39 cellular contexts compared by ENCODE assay signal in the genomic region with DNA sequence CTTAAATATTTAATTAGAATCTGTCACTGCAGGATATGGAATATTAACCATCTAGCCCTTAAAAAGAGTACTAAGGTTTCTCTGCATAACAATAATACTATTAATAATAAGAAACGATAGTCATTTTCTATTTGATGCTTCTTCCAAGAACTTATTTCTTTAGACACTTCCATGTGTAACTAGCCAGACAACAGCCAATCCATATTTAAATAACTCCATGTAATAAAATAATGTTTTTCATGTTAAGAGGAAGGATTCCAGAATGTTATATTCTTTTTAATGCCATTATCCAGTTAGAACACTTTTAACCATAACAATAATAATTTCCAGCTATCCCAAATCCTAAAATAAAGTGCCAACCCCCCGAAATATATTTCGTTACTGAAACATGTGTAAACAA.
"Had no signal": no experiment of that assay in that cellular context is flagged by ENCODE, and none has a peak within 500 bp of the region (broad histone marks: within the 10 kb centered on the region; RNA-seq: fewer than 3 reads in every experiment).

No MANE protein-coding gene starts in this region.

- FAIRE-seq: astrocyte, bronchial epithelial cell had no signal

- H3K27me3 ChIP-seq: adrenal gland, ascending aorta, body of pancreas, brain microvascular endothelial cell, breast epithelium, cardiac muscle cell had no signal

- DNase-seq: activated effector memory CD4-positive, alpha-beta T cell treated with anti-CD3 and anti-CD28 coated beads, Interleukin-2, amount 50 U/mL, for 16 hours; activated effector memory CD4-positive, alpha-beta T cell treated with Interleukin-2 at 50 U/mL for 16 hours; activated gamma-delta T cell; activated gamma-delta T cell treated with Interleukin-2 at 50 U/mL for 16 hours; activated naive CD4-positive, alpha-beta T cell; activated naive CD4-positive, alpha-beta T cell treated with anti-CD3 and anti-CD28 coated beads for 36 hours; activated naive CD4-positive, alpha-beta T cell treated with anti-CD3 and anti-CD28 coated beads, Interleukin-2, amount 10 ng/mL, durations not matched to agents 7 days and 5 days; activated naive CD4-positive, alpha-beta T cell treated with anti-CD3 and anti-CD28 coated beads, Interleukin-2, amount 50 U/mL, for 16 hours; activated naive CD4-positive, alpha-beta T cell treated with Interleukin-2 at 50 U/mL for 16 hours; activated naive CD8-positive, alpha-beta T cell treated with anti-CD3 and anti-CD28 coated beads for 36 hours; activated naive CD8-positive, alpha-beta T cell treated with anti-CD3 and anti-CD28 coated beads, Interleukin-2, amount 10 ng/mL, durations not matched to agents 7 days and 5 days; activated naive CD8-positive, alpha-beta T cell treated with anti-CD3 and anti-CD28 coated beads, Interleukin-2, amount 50 U/mL, for 24 hours; activated T-cell treated with anti-CD3 and anti-CD28 coated beads, Interleukin-2, amount 50 U/mL, for 24 hours; activated T-cell treated with anti-CD3 and anti-CD28 coated beads, Interleukin-2, amount 50 U/mL, for 4 hours; activated T-cell treated with anti-CD3 and anti-CD28 coated beads, Interleukin-2, amount 50 U/mL, for 48 hours; activated T-cell treated with anti-CD3 and anti-CD28 coated beads, Interleukin-2, amount 50 U/mL, for 72 hours; adrenal gland; amniotic stem cell; amygdala; anterior cingulate cortex; aorta; brain microvascular endothelial cell; caudate nucleus; central memory CD4-positive, alpha-beta T cell; cerebellar nuclear complex had no signal

- H3K27ac ChIP-seq: adrenal gland, ascending aorta, body of pancreas, brain microvascular endothelial cell, breast epithelium, cardiac muscle cell had no signal

- H3K9me3 Mint-ChIP-seq: activated naive CD4-positive, alpha-beta T cell treated with anti-CD3 and anti-CD28 coated beads for 36 hours; activated naive CD4-positive, alpha-beta T cell treated with anti-CD3 and anti-CD28 coated beads, Interleukin-2, amount 10 ng/mL, durations not matched to agents 7 days and 5 days; activated naive CD4-positive, alpha-beta T cell treated with anti-CD3 and anti-CD28 coated beads, Interleukin-2, amount 50 U/mL, for 24 hours; activated naive CD4-positive, alpha-beta T cell treated with anti-CD3 and anti-CD28 coated beads, Interleukin-2, amount 50 U/mL, for 72 hours; activated naive CD8-positive, alpha-beta T cell treated with anti-CD3 and anti-CD28 coated beads for 36 hours; activated naive CD8-positive, alpha-beta T cell treated with anti-CD3 and anti-CD28 coated beads, Interleukin-2, amount 10 ng/mL, durations not matched to agents 7 days and 5 days; activated T-cell treated with anti-CD3 and anti-CD28 coated beads, Interleukin-2, amount 50 U/mL, for 24 hours; activated T-helper 1 cell treated with anti-CD3 and anti-CD28 coated beads, Interleukin-12 subunit alpha, Interleukin-12 subunit beta, Interleukin-2, Interleukin-4 antibody, amounts not matched to agents 30 ng/mL and 10 ng/mL and 1 ng/mL, durations not matched to agents 14 hours and 24 hours and 36 hours; activated T-helper 17 cell treated with anti-CD3 and anti-CD28 coated beads, Interleukin-2, amount 50 U/mL, for 72 hours; activated T-helper 2 cell treated with anti-CD3 and anti-CD28 coated beads, Interferon-gamma antibody, Interleukin-2, Interleukin-4, amounts not matched to agents 10 μg/mL and 5 μg/mL and 100 μg/mL, durations not matched to agents 14 hours and 24 hours and 36 hours; brain; central memory CD8-positive, alpha-beta T cell had no signal

- H3K9me3 ChIP-seq: adrenal gland, ascending aorta, body of pancreas, breast epithelium had no signal

- H3K4me3 ChIP-seq: adrenal gland, ascending aorta, body of pancreas, breast epithelium, cardiac muscle cell had no signal

- H3K27ac Mint-ChIP-seq: activated naive CD4-positive, alpha-beta T cell treated with anti-CD3 and anti-CD28 coated beads for 36 hours; activated naive CD4-positive, alpha-beta T cell treated with anti-CD3 and anti-CD28 coated beads, Interleukin-2, amount 10 ng/mL, durations not matched to agents 7 days and 5 days; activated naive CD4-positive, alpha-beta T cell treated with anti-CD3 and anti-CD28 coated beads, Interleukin-2, amount 50 U/mL, for 24 hours; activated naive CD4-positive, alpha-beta T cell treated with anti-CD3 and anti-CD28 coated beads, Interleukin-2, amount 50 U/mL, for 72 hours; activated naive CD8-positive, alpha-beta T cell; activated naive CD8-positive, alpha-beta T cell treated with anti-CD3 and anti-CD28 coated beads for 36 hours; activated naive CD8-positive, alpha-beta T cell treated with anti-CD3 and anti-CD28 coated beads, Interleukin-2, amount 10 ng/mL, durations not matched to agents 7 days and 5 days; activated naive CD8-positive, alpha-beta T cell treated with anti-CD3 and anti-CD28 coated beads, Interleukin-2, amount 50 U/mL, for 24 hours; activated T-cell treated with anti-CD3 and anti-CD28 coated beads, Interleukin-2, amount 50 U/mL, for 24 hours; activated T-cell treated with anti-CD3 and anti-CD28 coated beads, Interleukin-2, amount 50 U/mL, for 72 hours; activated T-helper 1 cell treated with anti-CD3 and anti-CD28 coated beads, Interleukin-12 subunit alpha, Interleukin-12 subunit beta, Interleukin-2, Interleukin-4 antibody, amounts not matched to agents 30 ng/mL and 10 ng/mL and 1 ng/mL, durations not matched to agents 14 hours and 24 hours and 36 hours; activated T-helper 17 cell treated with anti-CD3 and anti-CD28 coated beads, Interleukin-2, amount 50 U/mL, for 72 hours; activated T-helper 2 cell treated with anti-CD3 and anti-CD28 coated beads, Interferon-gamma antibody, Interleukin-2, Interleukin-4, amounts not matched to agents 10 μg/mL and 5 μg/mL and 100 μg/mL, durations not matched to agents 14 hours and 24 hours and 36 hours; brain had no signal

- H3K4me1 Mint-ChIP-seq: activated naive CD4-positive, alpha-beta T cell treated with anti-CD3 and anti-CD28 coated beads, Interleukin-2, amount 10 ng/mL, durations not matched to agents 7 days and 5 days; activated naive CD4-positive, alpha-beta T cell treated with anti-CD3 and anti-CD28 coated beads, Interleukin-2, amount 50 U/mL, for 24 hours; activated naive CD8-positive, alpha-beta T cell treated with anti-CD3 and anti-CD28 coated beads for 36 hours; activated naive CD8-positive, alpha-beta T cell treated with anti-CD3 and anti-CD28 coated beads, Interleukin-2, amount 10 ng/mL, durations not matched to agents 7 days and 5 days; activated naive CD8-positive, alpha-beta T cell treated with anti-CD3 and anti-CD28 coated beads, Interleukin-2, amount 50 U/mL, for 24 hours; activated T-helper 17 cell treated with anti-CD3 and anti-CD28 coated beads, Interleukin-2, amount 50 U/mL, for 72 hours; central memory CD8-positive, alpha-beta T cell had no signal

- ATAC-seq: activated naive CD4-positive, alpha-beta T cell treated with anti-CD3 and anti-CD28 coated beads, Interleukin-2, amount 50 U/mL, for 72 hours; activated naive CD8-positive, alpha-beta T cell treated with anti-CD3 and anti-CD28 coated beads, Interleukin-2, amount 50 U/mL, for 24 hours; activated T-cell treated with anti-CD3 and anti-CD28 coated beads, Interleukin-2, amount 50 U/mL, for 4 hours; activated T-cell treated with anti-CD3 and anti-CD28 coated beads, Interleukin-2, amount 50 U/mL, for 72 hours; activated T-helper 17 cell treated with anti-CD3 and anti-CD28 coated beads, Interleukin-2, amount 50 U/mL, for 72 hours had no signal

- H3K27me3 Mint-ChIP-seq: brain had no signal

- H3K4me3 Mint-ChIP-seq: activated naive CD4-positive, alpha-beta T cell treated with anti-CD3 and anti-CD28 coated beads for 36 hours; activated naive CD4-positive, alpha-beta T cell treated with anti-CD3 and anti-CD28 coated beads, Interleukin-2, amount 10 ng/mL, durations not matched to agents 7 days and 5 days; activated naive CD4-positive, alpha-beta T cell treated with anti-CD3 and anti-CD28 coated beads, Interleukin-2, amount 50 U/mL, for 24 hours; activated naive CD8-positive, alpha-beta T cell; activated naive CD8-positive, alpha-beta T cell treated with anti-CD3 and anti-CD28 coated beads for 36 hours; activated naive CD8-positive, alpha-beta T cell treated with anti-CD3 and anti-CD28 coated beads, Interleukin-2, amount 10 ng/mL, durations not matched to agents 7 days and 5 days; activated naive CD8-positive, alpha-beta T cell treated with anti-CD3 and anti-CD28 coated beads, Interleukin-2, amount 50 U/mL, for 24 hours; activated T-cell treated with anti-CD3 and anti-CD28 coated beads, Interleukin-2, amount 50 U/mL, for 24 hours; activated T-cell treated with anti-CD3 and anti-CD28 coated beads, Interleukin-2, amount 50 U/mL, for 4 hours; activated T-cell treated with anti-CD3 and anti-CD28 coated beads, Interleukin-2, amount 50 U/mL, for 72 hours; activated T-helper 1 cell treated with anti-CD3 and anti-CD28 coated beads, Interleukin-12 subunit alpha, Interleukin-12 subunit beta, Interleukin-2, Interleukin-4 antibody, amounts not matched to agents 30 ng/mL and 10 ng/mL and 1 ng/mL, durations not matched to agents 14 hours and 24 hours and 36 hours; activated T-helper 17 cell treated with anti-CD3 and anti-CD28 coated beads, Interleukin-2, amount 50 U/mL, for 72 hours; brain; central memory CD8-positive, alpha-beta T cell had no signal

- H3K36me3 ChIP-seq: adrenal gland, brain microvascular endothelial cell, breast epithelium, cardiac muscle cell had no signal

- H3K4me1 ChIP-seq: adrenal gland, ascending aorta, body of pancreas, breast epithelium had no signal

- H3K36me3 Mint-ChIP-seq: activated naive CD4-positive, alpha-beta T cell treated with anti-CD3 and anti-CD28 coated beads, Interleukin-2, amount 10 ng/mL, durations not matched to agents 7 days and 5 days; activated naive CD4-positive, alpha-beta T cell treated with anti-CD3 and anti-CD28 coated beads, Interleukin-2, amount 50 U/mL, for 24 hours; activated naive CD4-positive, alpha-beta T cell treated with anti-CD3 and anti-CD28 coated beads, Interleukin-2, amount 50 U/mL, for 72 hours; activated naive CD8-positive, alpha-beta T cell; activated naive CD8-positive, alpha-beta T cell treated with anti-CD3 and anti-CD28 coated beads for 36 hours; activated naive CD8-positive, alpha-beta T cell treated with anti-CD3 and anti-CD28 coated beads, Interleukin-2, amount 10 ng/mL, durations not matched to agents 7 days and 5 days; brain had no signal
